Comparison of ENCODE assay signal across 17 cellular contexts in the genomic region with DNA sequence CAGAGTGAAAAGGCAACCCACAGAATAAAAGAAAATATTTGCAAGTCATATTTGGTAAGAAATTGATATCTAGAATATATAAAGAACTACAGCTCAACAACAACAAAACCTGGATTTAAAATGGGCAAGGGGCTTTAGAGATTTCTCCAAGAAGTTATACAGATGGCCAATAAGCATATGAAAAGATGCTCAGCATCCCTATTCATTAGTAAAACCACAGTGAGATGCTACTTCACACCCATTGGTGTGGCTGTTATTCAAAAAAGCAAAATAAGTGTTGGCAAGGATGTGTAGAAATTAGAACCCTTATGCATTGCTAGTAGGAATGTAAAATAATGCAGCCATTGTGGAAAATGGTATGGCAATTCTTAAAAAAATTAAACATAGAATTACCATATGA. TPM values are rescaled to one million over a fixed set of nuclear protein-coding genes. Genes with fewer than 3 reads are reported as not detected.
DNase-seq lines count a peak whose midpoint lies in the region; ATAC-seq and TF ChIP-seq lines count a peak whose summit lies in the region.
"Had no signal": no experiment of that assay in that cellular context is flagged by ENCODE, and none has a peak within 500 bp of the region (broad histone marks: within the 10 kb centered on the region; RNA-seq: fewer than 3 reads in every experiment).

No MANE protein-coding gene starts in this region.

- H3K27me3 ChIP-seq in mammary epithelial cell (ENCODE audit: insufficient read depth, low read length), result no peaks in the 10 kb centered on the region
- H3K27me3 ChIP-seq in iPS-20b (ENCODE audit: insufficient read depth, low read length), result no peaks in the 10 kb centered on the region
- H3K27me3 ChIP-seq: BE2C had no signal

- no peaks in the 10 kb centered on the region for H3K9me3 Mint-ChIP-seq in MCF 10A (ENCODE audit: unreplicated experiment)
- H3K9me3 Mint-ChIP-seq in WTC11, result 0 out of 2 replicates have a peak, but pooled peaks cover 3% of the 10 kb centered on the region
- H3K9me3 Mint-ChIP-seq: CD4-positive, alpha-beta T cell had no signal

- H3K4me2 ChIP-seq in mammary epithelial cell (ENCODE audit: insufficient read depth, low read depth, low read length), result no peak overlapping the region

- H3K27ac ChIP-seq in mammary epithelial cell (ENCODE audit: insufficient read depth, low read depth, low read length) (no peak overlapping the region), iPS-20b (ENCODE audit: low read length) (peak overlapping the region; percentile 37)
- H3K27ac ChIP-seq: GM23248 had no signal

- DNase-seq in MCF 10A (ENCODE audit: unreplicated experiment) (no peak), mammary epithelial cell (no peak), WTC11 (ENCODE audit: low spot score) (no peak), NCI-H2171 treated with DMSO at 0.1 percent for 48 hours (lab: John Stamatoyannopoulos, UW) (no peak), D341Med (ENCODE audit: low spot score) (no peak)
- DNase-seq: BE2C; C1 segment of cervical spinal cord; Caco-2; CD4-positive, alpha-beta T cell; DMS153; DMS79; GDM1; GM23248; H7; KG1 had no signal

- intact Hi-C loops in MCF 10A (cut with micrococcal nuclease), result no loop called here
- intact Hi-C loops in mammary epithelial cell (cut with micrococcal nuclease), result no loop called here

- H3K4me1 Mint-ChIP-seq in MCF 10A (ENCODE audit: insufficient read depth, unreplicated experiment) (peaks cover 6% of the 10 kb centered on the region), WTC11 (peaks cover 42% of the 10 kb centered on the region)

- ATAC-seq in WTC11 (peak; percentile 77), HG02938 (IDR thresholded peaks at IDR 0.05; ENCODE audit: unreplicated experiment) (no peak)

- H3K4me3 Mint-ChIP-seq in MCF 10A (ENCODE audit: unreplicated experiment) (no peak overlapping the region), WTC11 (no peak overlapping the region)
- H3K4me3 Mint-ChIP-seq: CD4-positive, alpha-beta T cell had no signal

- TF ChIP-seq CTCF in MCF 10A (IDR thresholded peaks at IDR 0.05; ENCODE audit: unreplicated experiment) (no peak), mammary epithelial cell (conservative IDR thresholded peaks at IDR 0.05 in 1 of 2, IDR thresholded peaks at IDR 0.05 in 1 of 2; ENCODE audit: extremely low read depth in 1 of 2, insufficient read depth in 1 of 2, low read depth in 1 of 2, low read length in 2 of 2) (no peak), WTC11 (IDR thresholded peaks at IDR 0.05) (no peak)

- H3K9me3 ChIP-seq in mammary epithelial cell (replicated peaks; ENCODE audit: insufficient read depth, low read length), result no peaks in the 10 kb centered on the region
- no peaks in the 10 kb centered on the region for H3K9me3 ChIP-seq in iPS-20b (ENCODE audit: insufficient read depth, low read depth, low read length)
- H3K9me3 ChIP-seq: BE2C, Caco-2 had no signal

- H4K20me1 ChIP-seq in mammary epithelial cell (ENCODE audit: insufficient read depth, low read length), result no peaks in the 10 kb centered on the region

- H3K27ac Mint-ChIP-seq in MCF 10A (ENCODE audit: low read depth, unreplicated experiment), result peak overlapping the region; percentile 60
- no peak overlapping the region for H3K27ac Mint-ChIP-seq in WTC11

- in situ Hi-C loops in mammary epithelial cell (cut with MboI; ENCODE audit: low sequenced_read_pairs in 2 of 2), result no loop called here

- dilution Hi-C loops in mammary epithelial cell (cut with HindIII; ENCODE audit: low sequenced_read_pairs), result no loop called here

- H3K4me3 ChIP-seq in mammary epithelial cell (replicated peaks in 1 of 3; ENCODE audit: insufficient read depth in 1 of 3, low read depth in 2 of 3, low read length in 3 of 3), result no peak overlapping the region
- peak overlapping the region; percentile 5; the same call in 1 of the 2 replicates for H3K4me3 ChIP-seq in iPS-20b (ENCODE audit: low read length)
- H3K4me3 ChIP-seq: GM23248 had no signal

- H2AFZ ChIP-seq in mammary epithelial cell (ENCODE audit: low read depth, low read length), result no peak overlapping the region
- H2AFZ ChIP-seq: GM23248 had no signal

- peaks cover 13% of the 10 kb centered on the region for H3K36me3 ChIP-seq in mammary epithelial cell (ENCODE audit: insufficient read depth, low read length)
- peaks cover 4% of the 10 kb centered on the region; the same call in 1 of the 2 replicates for H3K36me3 ChIP-seq in iPS-20b (ENCODE audit: insufficient read depth, low read depth, low read length)
- H3K36me3 ChIP-seq: BE2C had no signal

- H3K27me3 Mint-ChIP-seq in MCF 10A (ENCODE audit: insufficient read depth, unreplicated experiment) (no peaks in the 10 kb centered on the region), WTC11 (ENCODE audit: low read depth) (no peaks in the 10 kb centered on the region)
- H3K27me3 Mint-ChIP-seq: CD4-positive, alpha-beta T cell had no signal

- H3K9ac ChIP-seq in mammary epithelial cell (ENCODE audit: insufficient read depth, low read length), result no peak overlapping the region
- H3K9ac ChIP-seq in iPS-20b (ENCODE audit: low read depth, low read length), result no peak overlapping the region
- H3K9ac ChIP-seq: GM23248 had no signal

- CTCF ChIA-PET in MCF 10A (lab: Yijun Ruan, JAX), result interaction anchor here (0.7 kb wide), 1 partner anchor 155 kb away, joined by 3 read pairs; no protein-coding TSS in a partner anchor
- CTCF ChIA-PET in mammary epithelial cell (lab: Charles Lee; ENCODE audit: low non-redundant PET), result no interaction called here
- CTCF ChIA-PET in WTC11 (lab: Charles Lee), result no interaction called here

- peaks cover 8% of the 10 kb centered on the region for H3K79me2 ChIP-seq in mammary epithelial cell (ENCODE audit: insufficient read depth, low read length)

- POLR2A ChIA-PET in MCF 10A (lab: Yijun Ruan, JAX), result no interaction called here
- POLR2A ChIA-PET in WTC11 (lab: Charles Lee), result no interaction called here

- H3K36me3 Mint-ChIP-seq in MCF 10A (ENCODE audit: insufficient read depth, unreplicated experiment) (peaks cover 66% of the 10 kb centered on the region), WTC11 (peaks cover 20% of the 10 kb centered on the region)

- BruUV-seq in MCF 10A (replicated peaks; lab: Mats Ljungman, UMichigan) (no TSS peak), mammary epithelial cell (replicated peaks; lab: Mats Ljungman, UMichigan) (no TSS peak)

- H3K4me1 ChIP-seq in mammary epithelial cell (ENCODE audit: insufficient read depth, low read length), result no peaks in the 10 kb centered on the region
- H3K4me1 ChIP-seq in iPS-20b (ENCODE audit: insufficient read depth, low read length), result peaks cover 25% of the 10 kb centered on the region; the same call in 1 of the 2 replicates
- H3K4me1 ChIP-seq: BE2C, Caco-2 had no signal

TF ChIP-seq in WTC11, 78 proteins besides CTCF, POLR2A, EP300 and RAD21 (continues in another document):
- TF ChIP-seq, protein P1, sequence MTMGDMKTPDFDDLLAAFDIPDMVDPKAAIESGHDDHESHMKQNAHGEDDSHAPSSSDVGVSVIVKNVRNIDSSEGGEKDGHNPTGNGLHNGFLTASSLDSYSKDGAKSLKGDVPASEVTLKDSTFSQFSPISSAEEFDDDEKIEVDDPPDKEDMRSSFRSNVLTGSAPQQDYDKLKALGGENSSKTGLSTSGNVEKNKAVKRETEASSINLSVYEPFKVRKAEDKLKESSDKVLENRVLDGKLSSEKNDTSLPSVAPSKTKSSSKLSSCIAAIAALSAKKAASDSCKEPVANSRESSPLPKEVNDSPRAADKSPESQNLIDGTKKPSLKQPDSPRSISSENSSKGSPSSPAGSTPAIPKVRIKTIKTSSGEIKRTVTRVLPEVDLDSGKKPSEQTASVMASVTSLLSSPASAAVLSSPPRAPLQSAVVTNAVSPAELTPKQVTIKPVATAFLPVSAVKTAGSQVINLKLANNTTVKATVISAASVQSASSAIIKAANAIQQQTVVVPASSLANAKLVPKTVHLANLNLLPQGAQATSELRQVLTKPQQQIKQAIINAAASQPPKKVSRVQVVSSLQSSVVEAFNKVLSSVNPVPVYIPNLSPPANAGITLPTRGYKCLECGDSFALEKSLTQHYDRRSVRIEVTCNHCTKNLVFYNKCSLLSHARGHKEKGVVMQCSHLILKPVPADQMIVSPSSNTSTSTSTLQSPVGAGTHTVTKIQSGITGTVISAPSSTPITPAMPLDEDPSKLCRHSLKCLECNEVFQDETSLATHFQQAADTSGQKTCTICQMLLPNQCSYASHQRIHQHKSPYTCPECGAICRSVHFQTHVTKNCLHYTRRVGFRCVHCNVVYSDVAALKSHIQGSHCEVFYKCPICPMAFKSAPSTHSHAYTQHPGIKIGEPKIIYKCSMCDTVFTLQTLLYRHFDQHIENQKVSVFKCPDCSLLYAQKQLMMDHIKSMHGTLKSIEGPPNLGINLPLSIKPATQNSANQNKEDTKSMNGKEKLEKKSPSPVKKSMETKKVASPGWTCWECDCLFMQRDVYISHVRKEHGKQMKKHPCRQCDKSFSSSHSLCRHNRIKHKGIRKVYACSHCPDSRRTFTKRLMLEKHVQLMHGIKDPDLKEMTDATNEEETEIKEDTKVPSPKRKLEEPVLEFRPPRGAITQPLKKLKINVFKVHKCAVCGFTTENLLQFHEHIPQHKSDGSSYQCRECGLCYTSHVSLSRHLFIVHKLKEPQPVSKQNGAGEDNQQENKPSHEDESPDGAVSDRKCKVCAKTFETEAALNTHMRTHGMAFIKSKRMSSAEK (CRISPR knock-in tag; IDR thresholded peaks at IDR 0.05; ENCODE audit: borderline replicate concordance), result no peak
- no peak for TF ChIP-seq MYBL2 (CRISPR knock-in tag; IDR thresholded peaks at IDR 0.05)
- TF ChIP-seq KAT7 (CRISPR knock-in tag; IDR thresholded peaks at IDR 0.05; ENCODE audit: borderline replicate concordance), result no peak
- no peak for TF ChIP-seq NFATC4 (CRISPR knock-in tag; IDR thresholded peaks at IDR 0.05)
- TF ChIP-seq, protein P2, sequence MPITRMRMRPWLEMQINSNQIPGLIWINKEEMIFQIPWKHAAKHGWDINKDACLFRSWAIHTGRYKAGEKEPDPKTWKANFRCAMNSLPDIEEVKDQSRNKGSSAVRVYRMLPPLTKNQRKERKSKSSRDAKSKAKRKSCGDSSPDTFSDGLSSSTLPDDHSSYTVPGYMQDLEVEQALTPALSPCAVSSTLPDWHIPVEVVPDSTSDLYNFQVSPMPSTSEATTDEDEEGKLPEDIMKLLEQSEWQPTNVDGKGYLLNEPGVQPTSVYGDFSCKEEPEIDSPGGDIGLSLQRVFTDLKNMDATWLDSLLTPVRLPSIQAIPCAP (CRISPR knock-in tag; IDR thresholded peaks at IDR 0.05), result no peak
- TF ChIP-seq CBFB (CRISPR knock-in tag; IDR thresholded peaks at IDR 0.05; ENCODE audit: low read depth), result no peak
- no peak for TF ChIP-seq MXD4 (CRISPR knock-in tag; IDR thresholded peaks at IDR 0.05; ENCODE audit: borderline replicate concordance)
- TF ChIP-seq, protein P3, sequence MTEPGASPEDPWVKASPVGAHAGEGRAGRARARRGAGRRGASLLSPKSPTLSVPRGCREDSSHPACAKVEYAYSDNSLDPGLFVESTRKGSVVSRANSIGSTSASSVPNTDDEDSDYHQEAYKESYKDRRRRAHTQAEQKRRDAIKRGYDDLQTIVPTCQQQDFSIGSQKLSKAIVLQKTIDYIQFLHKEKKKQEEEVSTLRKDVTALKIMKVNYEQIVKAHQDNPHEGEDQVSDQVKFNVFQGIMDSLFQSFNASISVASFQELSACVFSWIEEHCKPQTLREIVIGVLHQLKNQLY (CRISPR knock-in tag; IDR thresholded peaks at IDR 0.05), result no peak

RNA-seq across cellular contexts. Expression of a gene that starts 29.8 kb away (rescaled TPM):
- total RNA-seq in MCF 10A (2022), result 62.0 and 79.6 TPM in 2 replicates
- 10 to 100 TPM; 61.8 to 76.8 TPM for total RNA-seq in mammary epithelial cell
- polyA plus RNA-seq in mammary epithelial cell, result 39.2 TPM
- polyA minus RNA-seq in mammary epithelial cell, result 18.8 TPM
- total RNA-seq in WTC11 (2021), result 16.7 to 24.5 TPM (median 22.3 TPM) in 3 replicates
